ENCODE assay signal across 1 cellular context in the genomic region with DNA sequence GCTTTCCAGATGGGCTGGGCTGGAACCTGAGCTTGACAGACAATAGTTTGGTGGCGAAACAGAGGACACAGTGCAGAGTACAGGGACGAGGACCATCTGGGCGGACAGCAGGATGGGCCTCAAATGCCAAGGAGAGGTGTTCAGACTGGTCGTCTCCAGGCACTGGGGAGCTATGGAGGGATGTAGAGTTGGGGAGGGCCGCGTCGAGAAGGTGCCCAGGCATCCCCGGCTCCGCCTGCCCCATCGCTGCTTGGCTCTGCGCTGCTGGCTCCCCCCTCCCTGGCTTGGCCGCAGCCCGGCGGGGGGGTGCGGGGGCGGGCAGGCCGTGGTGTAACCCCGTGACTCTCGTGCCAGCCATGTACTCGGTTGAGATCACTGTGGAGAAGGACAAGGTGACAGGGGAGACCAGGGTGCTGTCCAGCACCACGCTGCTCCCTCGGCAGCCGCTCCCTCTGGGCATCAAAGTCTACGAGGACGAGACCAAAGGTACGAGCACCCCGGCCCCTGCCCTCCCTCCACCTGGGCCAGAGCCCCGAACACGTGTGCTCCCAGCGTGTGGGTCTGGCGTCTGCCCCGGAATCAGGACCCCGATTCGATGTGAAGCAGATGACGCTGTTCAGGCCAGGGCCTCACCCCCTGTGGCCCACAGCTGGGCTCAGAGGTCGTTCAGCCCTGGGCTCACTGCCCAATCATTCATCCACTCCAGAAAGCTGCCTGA.
TF ChIP-seq lines count a peak whose summit lies in the region.

No MANE protein-coding gene starts in this region.

TF ChIP-seq in HepG2, 621 proteins besides CTCF, POLR2A, EP300 and RAD21 (continued from another document and continues in another):
- TF ChIP-seq, protein P1, sequence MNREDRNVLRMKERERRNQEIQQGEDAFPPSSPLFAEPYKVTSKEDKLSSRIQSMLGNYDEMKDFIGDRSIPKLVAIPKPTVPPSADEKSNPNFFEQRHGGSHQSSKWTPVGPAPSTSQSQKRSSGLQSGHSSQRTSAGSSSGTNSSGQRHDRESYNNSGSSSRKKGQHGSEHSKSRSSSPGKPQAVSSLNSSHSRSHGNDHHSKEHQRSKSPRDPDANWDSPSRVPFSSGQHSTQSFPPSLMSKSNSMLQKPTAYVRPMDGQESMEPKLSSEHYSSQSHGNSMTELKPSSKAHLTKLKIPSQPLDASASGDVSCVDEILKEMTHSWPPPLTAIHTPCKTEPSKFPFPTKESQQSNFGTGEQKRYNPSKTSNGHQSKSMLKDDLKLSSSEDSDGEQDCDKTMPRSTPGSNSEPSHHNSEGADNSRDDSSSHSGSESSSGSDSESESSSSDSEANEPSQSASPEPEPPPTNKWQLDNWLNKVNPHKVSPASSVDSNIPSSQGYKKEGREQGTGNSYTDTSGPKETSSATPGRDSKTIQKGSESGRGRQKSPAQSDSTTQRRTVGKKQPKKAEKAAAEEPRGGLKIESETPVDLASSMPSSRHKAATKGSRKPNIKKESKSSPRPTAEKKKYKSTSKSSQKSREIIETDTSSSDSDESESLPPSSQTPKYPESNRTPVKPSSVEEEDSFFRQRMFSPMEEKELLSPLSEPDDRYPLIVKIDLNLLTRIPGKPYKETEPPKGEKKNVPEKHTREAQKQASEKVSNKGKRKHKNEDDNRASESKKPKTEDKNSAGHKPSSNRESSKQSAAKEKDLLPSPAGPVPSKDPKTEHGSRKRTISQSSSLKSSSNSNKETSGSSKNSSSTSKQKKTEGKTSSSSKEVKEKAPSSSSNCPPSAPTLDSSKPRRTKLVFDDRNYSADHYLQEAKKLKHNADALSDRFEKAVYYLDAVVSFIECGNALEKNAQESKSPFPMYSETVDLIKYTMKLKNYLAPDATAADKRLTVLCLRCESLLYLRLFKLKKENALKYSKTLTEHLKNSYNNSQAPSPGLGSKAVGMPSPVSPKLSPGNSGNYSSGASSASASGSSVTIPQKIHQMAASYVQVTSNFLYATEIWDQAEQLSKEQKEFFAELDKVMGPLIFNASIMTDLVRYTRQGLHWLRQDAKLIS (CRISPR knock-in tag; IDR thresholded peaks at IDR 0.05) = no peak
- TF ChIP-seq NRL (CRISPR knock-in tag; IDR thresholded peaks at IDR 0.05; ENCODE audit: borderline replicate concordance) (no peak; the same call in 1 of the 2 replicates), CHD4 (IDR thresholded peaks at IDR 0.05; ENCODE audit: borderline replicate concordance, low read length) (no peak), HOMEZ (CRISPR knock-in tag; IDR thresholded peaks at IDR 0.05; ENCODE audit: low read depth) (no peak), ZNF746 (CRISPR knock-in tag; IDR thresholded peaks at IDR 0.05) (peak; percentile 84), ZNF263 (CRISPR knock-in tag; IDR thresholded peaks at IDR 0.05) (peak; percentile 74), ZMAT3 (CRISPR knock-in tag; conservative IDR thresholded peaks at IDR 0.05) (no peak), HNRNPLL (IDR thresholded peaks at IDR 0.05; ENCODE audit: low read depth, low read length, poor library complexity, severe bottlenecking) (no peak), ZSCAN30 (CRISPR knock-in tag; IDR thresholded peaks at IDR 0.05) (no peak), MLXIP (CRISPR knock-in tag; IDR thresholded peaks at IDR 0.05; ENCODE audit: borderline replicate concordance) (no peak), ZNF367 (CRISPR knock-in tag; IDR thresholded peaks at IDR 0.05; ENCODE audit: borderline replicate concordance) (no peak), ZBTB39 (CRISPR knock-in tag; IDR thresholded peaks at IDR 0.05) (peak; percentile 77; the same call in 1 of the 2 replicates), NR2F2 (IDR thresholded peaks at IDR 0.05; ENCODE audit: borderline replicate concordance, low read depth) (no peak), JDP2 (CRISPR knock-in tag; IDR thresholded peaks at IDR 0.05; ENCODE audit: borderline replicate concordance) (no peak), NAIF1 (CRISPR knock-in tag; IDR thresholded peaks at IDR 0.05; ENCODE audit: borderline replicate concordance) (no peak), SOX13 (IDR thresholded peaks at IDR 0.05) (peak; percentile 96), SOX13 (CRISPR knock-in tag; conservative IDR thresholded peaks at IDR 0.05 in 1 of 2, IDR thresholded peaks at IDR 0.05 in 1 of 2) (peak in 1 of 2 experiments; percentile 96; a peak in 2 of 4 replicates), ZNF296 (CRISPR knock-in tag; conservative IDR thresholded peaks at IDR 0.05) (peak; percentile 51; the same call in 1 of the 2 replicates), ARNTL (CRISPR knock-in tag; IDR thresholded peaks at IDR 0.05) (peak; percentile 98), ZSCAN20 (CRISPR knock-in tag; IDR thresholded peaks at IDR 0.05; ENCODE audit: borderline replicate concordance) (no peak), RXRB (CRISPR knock-in tag; IDR thresholded peaks at IDR 0.05; ENCODE audit: borderline replicate concordance) (0 out of 2 replicates have a peak, but pooled peaks have one; percentile 26), ZBTB33 (CRISPR knock-in tag; IDR thresholded peaks at IDR 0.05) (peak; percentile 36), ZNF530 (CRISPR knock-in tag; IDR thresholded peaks at IDR 0.05; ENCODE audit: low read depth) (no peak)
- TF ChIP-seq, protein P2, sequence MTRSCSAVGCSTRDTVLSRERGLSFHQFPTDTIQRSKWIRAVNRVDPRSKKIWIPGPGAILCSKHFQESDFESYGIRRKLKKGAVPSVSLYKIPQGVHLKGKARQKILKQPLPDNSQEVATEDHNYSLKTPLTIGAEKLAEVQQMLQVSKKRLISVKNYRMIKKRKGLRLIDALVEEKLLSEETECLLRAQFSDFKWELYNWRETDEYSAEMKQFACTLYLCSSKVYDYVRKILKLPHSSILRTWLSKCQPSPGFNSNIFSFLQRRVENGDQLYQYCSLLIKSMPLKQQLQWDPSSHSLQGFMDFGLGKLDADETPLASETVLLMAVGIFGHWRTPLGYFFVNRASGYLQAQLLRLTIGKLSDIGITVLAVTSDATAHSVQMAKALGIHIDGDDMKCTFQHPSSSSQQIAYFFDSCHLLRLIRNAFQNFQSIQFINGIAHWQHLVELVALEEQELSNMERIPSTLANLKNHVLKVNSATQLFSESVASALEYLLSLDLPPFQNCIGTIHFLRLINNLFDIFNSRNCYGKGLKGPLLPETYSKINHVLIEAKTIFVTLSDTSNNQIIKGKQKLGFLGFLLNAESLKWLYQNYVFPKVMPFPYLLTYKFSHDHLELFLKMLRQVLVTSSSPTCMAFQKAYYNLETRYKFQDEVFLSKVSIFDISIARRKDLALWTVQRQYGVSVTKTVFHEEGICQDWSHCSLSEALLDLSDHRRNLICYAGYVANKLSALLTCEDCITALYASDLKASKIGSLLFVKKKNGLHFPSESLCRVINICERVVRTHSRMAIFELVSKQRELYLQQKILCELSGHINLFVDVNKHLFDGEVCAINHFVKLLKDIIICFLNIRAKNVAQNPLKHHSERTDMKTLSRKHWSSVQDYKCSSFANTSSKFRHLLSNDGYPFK (CRISPR knock-in tag; IDR thresholded peaks at IDR 0.05; ENCODE audit: borderline replicate concordance) = peak; percentile 65; the same call in 1 of the 2 replicates
- TF ChIP-seq, protein P3, sequence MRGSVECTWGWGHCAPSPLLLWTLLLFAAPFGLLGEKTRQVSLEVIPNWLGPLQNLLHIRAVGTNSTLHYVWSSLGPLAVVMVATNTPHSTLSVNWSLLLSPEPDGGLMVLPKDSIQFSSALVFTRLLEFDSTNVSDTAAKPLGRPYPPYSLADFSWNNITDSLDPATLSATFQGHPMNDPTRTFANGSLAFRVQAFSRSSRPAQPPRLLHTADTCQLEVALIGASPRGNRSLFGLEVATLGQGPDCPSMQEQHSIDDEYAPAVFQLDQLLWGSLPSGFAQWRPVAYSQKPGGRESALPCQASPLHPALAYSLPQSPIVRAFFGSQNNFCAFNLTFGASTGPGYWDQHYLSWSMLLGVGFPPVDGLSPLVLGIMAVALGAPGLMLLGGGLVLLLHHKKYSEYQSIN (CRISPR knock-in tag; IDR thresholded peaks at IDR 0.05; ENCODE audit: borderline replicate concordance) = peak; percentile 37; the same call in 1 of the 2 replicates
- TF ChIP-seq, protein P4, sequence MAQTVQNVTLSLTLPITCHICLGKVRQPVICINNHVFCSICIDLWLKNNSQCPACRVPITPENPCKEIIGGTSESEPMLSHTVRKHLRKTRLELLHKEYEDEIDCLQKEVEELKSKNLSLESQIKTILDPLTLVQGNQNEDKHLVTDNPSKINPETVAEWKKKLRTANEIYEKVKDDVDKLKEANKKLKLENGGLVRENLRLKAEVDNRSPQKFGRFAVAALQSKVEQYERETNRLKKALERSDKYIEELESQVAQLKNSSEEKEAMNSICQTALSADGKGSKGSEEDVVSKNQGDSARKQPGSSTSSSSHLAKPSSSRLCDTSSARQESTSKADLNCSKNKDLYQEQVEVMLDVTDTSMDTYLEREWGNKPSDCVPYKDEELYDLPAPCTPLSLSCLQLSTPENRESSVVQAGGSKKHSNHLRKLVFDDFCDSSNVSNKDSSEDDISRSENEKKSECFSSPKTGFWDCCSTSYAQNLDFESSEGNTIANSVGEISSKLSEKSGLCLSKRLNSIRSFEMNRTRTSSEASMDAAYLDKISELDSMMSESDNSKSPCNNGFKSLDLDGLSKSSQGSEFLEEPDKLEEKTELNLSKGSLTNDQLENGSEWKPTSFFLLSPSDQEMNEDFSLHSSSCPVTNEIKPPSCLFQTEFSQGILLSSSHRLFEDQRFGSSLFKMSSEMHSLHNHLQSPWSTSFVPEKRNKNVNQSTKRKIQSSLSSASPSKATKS (CRISPR knock-in tag; IDR thresholded peaks at IDR 0.05) = no peak
- TF ChIP-seq, protein P5, sequence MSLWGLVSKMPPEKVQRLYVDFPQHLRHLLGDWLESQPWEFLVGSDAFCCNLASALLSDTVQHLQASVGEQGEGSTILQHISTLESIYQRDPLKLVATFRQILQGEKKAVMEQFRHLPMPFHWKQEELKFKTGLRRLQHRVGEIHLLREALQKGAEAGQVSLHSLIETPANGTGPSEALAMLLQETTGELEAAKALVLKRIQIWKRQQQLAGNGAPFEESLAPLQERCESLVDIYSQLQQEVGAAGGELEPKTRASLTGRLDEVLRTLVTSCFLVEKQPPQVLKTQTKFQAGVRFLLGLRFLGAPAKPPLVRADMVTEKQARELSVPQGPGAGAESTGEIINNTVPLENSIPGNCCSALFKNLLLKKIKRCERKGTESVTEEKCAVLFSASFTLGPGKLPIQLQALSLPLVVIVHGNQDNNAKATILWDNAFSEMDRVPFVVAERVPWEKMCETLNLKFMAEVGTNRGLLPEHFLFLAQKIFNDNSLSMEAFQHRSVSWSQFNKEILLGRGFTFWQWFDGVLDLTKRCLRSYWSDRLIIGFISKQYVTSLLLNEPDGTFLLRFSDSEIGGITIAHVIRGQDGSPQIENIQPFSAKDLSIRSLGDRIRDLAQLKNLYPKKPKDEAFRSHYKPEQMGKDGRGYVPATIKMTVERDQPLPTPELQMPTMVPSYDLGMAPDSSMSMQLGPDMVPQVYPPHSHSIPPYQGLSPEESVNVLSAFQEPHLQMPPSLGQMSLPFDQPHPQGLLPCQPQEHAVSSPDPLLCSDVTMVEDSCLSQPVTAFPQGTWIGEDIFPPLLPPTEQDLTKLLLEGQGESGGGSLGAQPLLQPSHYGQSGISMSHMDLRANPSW (CRISPR knock-in tag; IDR thresholded peaks at IDR 0.05; ENCODE audit: borderline replicate concordance) = no peak; the same call in 1 of the 2 replicates
